22 cellular contexts compared by ENCODE assay signal in the genomic region with DNA sequence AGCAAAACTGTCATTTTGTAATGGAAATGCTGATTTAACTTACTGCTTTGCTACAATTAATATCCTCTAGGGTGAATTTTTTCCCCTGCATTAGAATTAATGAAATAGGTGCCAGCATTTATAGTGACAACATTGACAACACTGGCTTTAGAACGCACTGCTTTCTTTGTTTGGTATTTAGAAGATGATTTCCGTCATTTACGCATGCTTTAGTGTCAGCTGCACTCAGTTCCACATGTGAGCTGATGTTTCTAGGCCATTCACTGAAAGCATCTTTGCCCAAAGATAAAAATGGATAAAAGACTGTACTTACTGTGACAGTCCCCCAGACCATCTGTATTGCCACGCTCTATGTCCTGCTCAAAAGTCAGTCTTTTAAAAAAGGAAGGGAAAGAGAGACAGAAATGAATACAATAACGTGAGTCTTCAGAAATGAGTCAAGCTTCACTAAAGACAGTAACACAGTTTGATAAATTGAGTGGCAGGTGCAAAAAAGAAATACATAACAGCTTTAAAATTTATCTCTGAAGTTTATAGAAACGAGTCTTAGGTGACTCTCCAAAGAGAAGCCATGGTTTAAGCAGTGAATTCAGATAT.
DNase-seq lines count a peak whose midpoint lies in the region; ATAC-seq and TF ChIP-seq lines count a peak whose summit lies in the region.
"Had no signal": no experiment of that assay in that cellular context is flagged by ENCODE, and none has a peak within 500 bp of the region (broad histone marks: within the 10 kb centered on the region; RNA-seq: fewer than 3 reads in every experiment).

No MANE protein-coding gene starts in this region.

- DNase-seq in dorsolateral prefrontal cortex (no peak), stomach (no peak), osteoblast (ENCODE audit: insufficient read length, low spot score, missing footprints) (no peak)
- DNase-seq in central memory CD4-positive, alpha-beta T cell, result no peak
- DNase-seq: activated naive CD8-positive, alpha-beta T cell treated with anti-CD3 and anti-CD28 coated beads, Interleukin-2, amount 10 ng/mL, durations not matched to agents 7 days and 5 days; activated T-cell treated with anti-CD3 and anti-CD28 coated beads, Interleukin-2, amount 50 U/mL, for 48 hours; brain microvascular endothelial cell; CD8-positive, alpha-beta T cell; cortex of kidney; foreskin fibroblast; mesendoderm; naive thymus-derived CD8-positive, alpha-beta T cell; NCI-H1417; NCI-H526; stimulated activated CD4-positive, alpha-beta T cell treated with anti-CD3 and anti-CD28 coated beads, Interleukin-2, amount 100 ng/mL, for 48 hours had no signal

- WGBS in stomach, 5 donors, result 82 to 93% (median 91%) methylated on average over 6 of the region's 6 CpGs

- H3K27me3 ChIP-seq in dorsolateral prefrontal cortex (no peaks in the 10 kb centered on the region), stomach (no peaks in the 10 kb centered on the region), osteoblast (ENCODE audit: insufficient read depth, low read length) (no peaks in the 10 kb centered on the region)
- H3K27me3 ChIP-seq: brain microvascular endothelial cell had no signal

- intact Hi-C loops in dorsolateral prefrontal cortex (cut with DNase I) (no loop called here), stomach (cut with DNase I; ENCODE audit: low total_unique reads) (no loop called here)

- TF ChIP-seq EP300 in stomach (IDR thresholded peaks at IDR 0.05), result no peak

- TF ChIP-seq POLR2A in stomach (IDR thresholded peaks at IDR 0.05), result no peak

- H4K20me1 ChIP-seq in osteoblast (ENCODE audit: insufficient read depth, low read length), result no peaks in the 10 kb centered on the region

- TF ChIP-seq CTCF in dorsolateral prefrontal cortex (IDR thresholded peaks at IDR 0.05 in 54 of 56, conservative IDR thresholded peaks at IDR 0.05 in 2 of 56; ENCODE audit: low read depth in 1 of 56, partially characterized antibody in 56 of 56), result no peak
- TF ChIP-seq CTCF in stomach (IDR thresholded peaks at IDR 0.05), result no peak
- TF ChIP-seq CTCF in osteoblast (IDR thresholded peaks at IDR 0.05; ENCODE audit: extremely low read depth, low read depth, low read length), result no peak

- ATAC-seq in GM18511 (IDR thresholded peaks at IDR 0.05; ENCODE audit: unreplicated experiment) (peak; percentile 80), GM21515 (IDR thresholded peaks at IDR 0.05; ENCODE audit: unreplicated experiment) (peak; percentile 74), HG03103 (IDR thresholded peaks at IDR 0.05; ENCODE audit: low read depth, unreplicated experiment) (peak; percentile 77), GM19035 (IDR thresholded peaks at IDR 0.05; ENCODE audit: unreplicated experiment) (no peak)
- ATAC-seq: CD8-positive, alpha-beta T cell; naive thymus-derived CD8-positive, alpha-beta T cell; Panc1 had no signal

- no peak overlapping the region for H3K4me2 ChIP-seq in osteoblast (ENCODE audit: insufficient read depth, low read length)

- H3K79me2 ChIP-seq in osteoblast (ENCODE audit: insufficient read depth, low read length), result no peaks in the 10 kb centered on the region

- peaks cover 0 to 71% (median 36%) of the 10 kb centered on the region in 4 donors for H3K36me3 ChIP-seq in stomach
- H3K36me3 ChIP-seq in osteoblast (ENCODE audit: insufficient read depth, low read length), result no peaks in the 10 kb centered on the region
- H3K36me3 ChIP-seq: brain microvascular endothelial cell, prostate gland had no signal

- H3K27ac ChIP-seq in dorsolateral prefrontal cortex (peak overlapping the region in 41 of 59 donors; percentile 0 to 79 (median 34)), stomach (no peak overlapping the region), osteoblast (ENCODE audit: low read depth, low read length) (no peak overlapping the region)
- H3K27ac ChIP-seq: brain microvascular endothelial cell, prostate gland, skin epidermis had no signal

- H3K4me3 ChIP-seq in dorsolateral prefrontal cortex, result no peak overlapping the region
- H3K4me3 ChIP-seq in stomach, result no peak overlapping the region
- no peak overlapping the region for H3K4me3 ChIP-seq in osteoblast (ENCODE audit: insufficient read depth, low read length)
- H3K4me3 ChIP-seq: prostate gland, skin epidermis had no signal

- H3K4me1 ChIP-seq in stomach, result no peaks in the 10 kb centered on the region
- H3K4me1 ChIP-seq in osteoblast (ENCODE audit: insufficient read depth, low read length), result no peaks in the 10 kb centered on the region
- H3K4me1 ChIP-seq: prostate gland had no signal

- H2AFZ ChIP-seq in osteoblast (ENCODE audit: low read length), result no peak overlapping the region

- H3K9me3 ChIP-seq in stomach (peaks cover 0 to 22% (median 13%) of the 10 kb centered on the region in 4 donors), osteoblast (ENCODE audit: low read depth, low read length) (no peaks in the 10 kb centered on the region)
- H3K9me3 ChIP-seq: prostate gland had no signal

Comparison
In these comparisons a context has a peak if more than half of its experiments do, and no peak if none do; other contexts are left out.
1. H3K27ac ChIP-seq: peak in dorsolateral prefrontal cortex (41 of 59); none in stomach (0 of 5) and osteoblast (single experiment).